20 cellular contexts compared by ENCODE assay signal in the genomic region with DNA sequence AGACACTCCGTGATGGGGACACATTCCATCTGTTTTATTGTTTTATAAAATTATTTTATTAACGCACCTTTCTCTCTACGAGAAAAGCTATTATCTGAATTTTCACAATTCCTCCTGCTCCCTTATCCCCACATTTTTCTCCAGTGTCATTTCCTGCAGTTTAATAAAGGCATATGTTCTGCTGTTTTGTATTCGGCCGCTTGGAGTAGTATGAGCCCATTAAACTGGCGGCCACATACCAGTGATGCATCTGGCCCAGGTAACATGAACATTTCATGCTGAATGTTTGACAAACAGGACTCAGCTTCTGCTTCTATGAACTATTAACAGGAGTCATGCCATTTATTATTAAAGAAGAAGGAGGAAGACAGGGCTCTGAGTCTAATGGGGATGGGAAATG.
"Had no signal": no experiment of that assay in that cellular context is flagged by ENCODE, and none has a peak within 500 bp of the region (broad histone marks: within the 10 kb centered on the region; RNA-seq: fewer than 3 reads in every experiment).

No MANE protein-coding gene starts in this region.

- H3K4me2 ChIP-seq: neural progenitor cell had no signal

- H3K9me3 ChIP-seq: esophagus muscularis mucosa, gastrocnemius medialis, left ventricle myocardium inferior, testis, vagina had no signal

- DNase-seq: activated B cell treated with CpG ODN at 0.5 μM for 24 hours; activated CD4-positive, alpha-beta T cell treated with anti-CD3 and anti-CD28 coated beads for 4 hours; activated CD4-positive, alpha-beta T cell treated with anti-CD3 and anti-CD28 coated beads, Interleukin-2, amount 50 U/mL, for 48 hours; activated naive CD4-positive, alpha-beta T cell treated with Interleukin-2 at 50 U/mL for 16 hours; activated naive CD8-positive, alpha-beta T cell treated with anti-CD3 and anti-CD28 coated beads, Interleukin-2, amount 10 ng/mL, durations not matched to agents 7 days and 5 days; activated T-cell treated with anti-CD3 and anti-CD28 coated beads, Interleukin-2, amount 50 U/mL, for 48 hours; amniotic stem cell; cerebellar nuclear complex; gastrocnemius medialis; hippocampal formation; kidney glomerular epithelial cell; left ventricle myocardium inferior; naive thymus-derived CD8-positive, alpha-beta T cell; stimulated activated CD4-positive, alpha-beta T cell treated with anti-CD3 and anti-CD28 coated beads, Interleukin-2, amount 100 ng/mL, for 48 hours; stimulated activated naive CD4-positive, alpha-beta T cell; testis had no signal

- H3K27me3 ChIP-seq: neural progenitor cell, testis, vagina had no signal

- H3K27ac ChIP-seq: coronary artery, esophagus muscularis mucosa, gastrocnemius medialis, left ventricle myocardium inferior, neural progenitor cell, testis, vagina had no signal

- ATAC-seq: gastrocnemius medialis; naive thymus-derived CD8-positive, alpha-beta T cell had no signal

- H3K4me3 ChIP-seq: coronary artery, esophagus muscularis mucosa, gastrocnemius medialis, left ventricle myocardium inferior, neural progenitor cell, testis, vagina had no signal

- H3K9ac ChIP-seq: neural progenitor cell had no signal

- H3K36me3 ChIP-seq: esophagus muscularis mucosa, gastrocnemius medialis, left ventricle myocardium inferior, neural progenitor cell, vagina had no signal

- H3K4me1 ChIP-seq: esophagus muscularis mucosa, gastrocnemius medialis, left ventricle myocardium inferior, neural progenitor cell, testis, vagina had no signal

- H2AFZ ChIP-seq: neural progenitor cell had no signal
